In the genomic region with DNA sequence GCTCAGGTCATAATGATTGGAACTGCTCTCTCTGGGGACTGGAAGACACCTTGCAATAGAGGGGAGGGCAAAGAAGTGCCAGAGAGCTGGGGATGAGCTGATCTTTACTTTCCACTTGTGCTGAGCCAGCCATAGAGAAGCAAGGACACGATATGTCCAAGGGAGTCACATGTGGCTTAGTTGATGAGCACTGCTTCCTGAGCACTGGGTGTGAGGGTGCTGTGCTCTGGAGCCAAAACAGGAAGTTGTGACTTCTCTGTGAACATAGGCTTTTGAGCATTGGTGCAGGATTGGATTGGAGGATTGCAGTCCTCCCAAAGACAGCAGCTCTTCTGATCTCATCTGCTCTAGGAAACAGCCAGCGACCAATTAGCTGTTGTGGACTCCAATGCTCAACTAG, we compare ENCODE assay signal across 1 cellular context.
TF ChIP-seq lines count a peak whose summit lies in the region.

No MANE protein-coding gene starts in this region.

TF ChIP-seq in GM12878, 131 proteins besides CTCF, POLR2A, EP300 and RAD21:
- TF ChIP-seq POLR2AphosphoS5 (IDR thresholded peaks at IDR 0.05; ENCODE audit: low read length) (peak; percentile 54), HCFC1 (IDR thresholded peaks at IDR 0.05; ENCODE audit: low read length) (no peak)
